10 cellular contexts compared by ENCODE assay signal in the genomic region with DNA sequence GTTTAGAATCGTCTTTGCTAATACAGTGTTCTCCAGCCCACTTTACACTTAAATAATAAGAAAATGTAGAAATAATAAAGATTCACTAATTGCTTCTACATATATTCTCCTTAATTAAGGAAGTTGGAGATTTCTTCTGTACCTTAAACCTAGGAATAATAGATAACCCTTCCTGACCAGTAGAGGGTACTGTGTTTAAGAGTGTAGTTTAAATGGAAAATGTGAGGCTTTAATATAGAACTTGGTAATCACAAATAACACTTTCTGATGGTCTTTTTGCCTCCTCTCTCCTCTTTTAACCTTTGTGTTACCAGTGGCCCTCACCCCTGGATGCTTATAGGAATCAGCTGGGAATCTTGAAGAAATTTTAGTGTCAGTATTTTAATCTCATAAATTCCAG. TPM values are rescaled to one million over a fixed set of nuclear protein-coding genes. Genes with fewer than 3 reads are reported as not detected.
DNase-seq lines count a peak whose midpoint lies in the region; ATAC-seq and TF ChIP-seq lines count a peak whose summit lies in the region.
"Had no signal": no experiment of that assay in that cellular context is flagged by ENCODE, and none has a peak within 500 bp of the region (broad histone marks: within the 10 kb centered on the region; RNA-seq: fewer than 3 reads in every experiment).

No MANE protein-coding gene starts in this region.

- in situ Hi-C loops in ACHN (cut with HindIII; ENCODE audit: low pct_ligation_motif_present, low pct_unique_long_range_greater_than_20kb, low sequenced_read_pairs): no loop called here
- in situ Hi-C loops in GM13977 (cut with MboI; ENCODE audit: low pct_unique_long_range_greater_than_20kb, low sequenced_read_pairs, unreplicated experiment): no loop called here

- no peaks in the 10 kb centered on the region for H3K9me3 Mint-ChIP-seq in natural killer cell treated with Interleukin-12 subunit alpha and Interleukin-12 subunit beta and Interleukin-15 and Interleukin-18, amount 100 ng/mL, for 72 hours
- H3K9me3 Mint-ChIP-seq: activated T-helper 17 cell treated with anti-CD3 and anti-CD28 coated beads, Interleukin-2, amount 50 U/mL, for 72 hours had no signal

- DNase-seq in ACHN (peak; percentile 29), GM13977 (ENCODE audit: low spot score) (no peak), hepatic stellate cell (ENCODE audit: low spot score) (peak; percentile 20), NCI-H2227 treated with DMSO at 0.1 percent for 48 hours (lab: John Stamatoyannopoulos, UW) (no peak), nucleus accumbens (lab: John Stamatoyannopoulos, UW) (no peak), C1 segment of cervical spinal cord (lab: John Stamatoyannopoulos, UW) (no peak)
- no peak for DNase-seq in natural killer cell treated with Interleukin-12 subunit alpha and Interleukin-12 subunit beta and Interleukin-15 and Interleukin-18, amount 100 ng/mL, for 72 hours (ENCODE audit: low spot score)
- DNase-seq: NCI-H774 had no signal

- peaks cover 17% of the 10 kb centered on the region for H3K36me3 Mint-ChIP-seq in natural killer cell treated with Interleukin-12 subunit alpha and Interleukin-12 subunit beta and Interleukin-15 and Interleukin-18, amount 100 ng/mL, for 72 hours

- no peak overlapping the region for H3K4me3 Mint-ChIP-seq in natural killer cell treated with Interleukin-12 subunit alpha and Interleukin-12 subunit beta and Interleukin-15 and Interleukin-18, amount 100 ng/mL, for 72 hours
- H3K4me3 Mint-ChIP-seq: activated T-helper 17 cell treated with anti-CD3 and anti-CD28 coated beads, Interleukin-2, amount 50 U/mL, for 72 hours had no signal

- peak; percentile 33 for TF ChIP-seq CTCF in GM13977 (IDR thresholded peaks at IDR 0.05; ENCODE audit: extremely low read depth, insufficient read depth, missing control alignments)

- no peaks in the 10 kb centered on the region for H3K4me1 Mint-ChIP-seq in natural killer cell treated with Interleukin-12 subunit alpha and Interleukin-12 subunit beta and Interleukin-15 and Interleukin-18, amount 100 ng/mL, for 72 hours (ENCODE audit: low read depth in 2 of 2)
- H3K4me1 Mint-ChIP-seq: activated T-helper 17 cell treated with anti-CD3 and anti-CD28 coated beads, Interleukin-2, amount 50 U/mL, for 72 hours had no signal

- no peak overlapping the region for H3K27ac Mint-ChIP-seq in natural killer cell treated with Interleukin-12 subunit alpha and Interleukin-12 subunit beta and Interleukin-15 and Interleukin-18, amount 100 ng/mL, for 72 hours
- H3K27ac Mint-ChIP-seq: activated T-helper 17 cell treated with anti-CD3 and anti-CD28 coated beads, Interleukin-2, amount 50 U/mL, for 72 hours had no signal

- H3K27me3 Mint-ChIP-seq in natural killer cell treated with Interleukin-12 subunit alpha and Interleukin-12 subunit beta and Interleukin-15 and Interleukin-18, amount 100 ng/mL, for 72 hours: no peaks in the 10 kb centered on the region
- H3K27me3 Mint-ChIP-seq: activated T-helper 17 cell treated with anti-CD3 and anti-CD28 coated beads, Interleukin-2, amount 50 U/mL, for 72 hours had no signal

- peak; percentile 78 for ATAC-seq in SK-N-SH treated with all-trans-retinoic acid at 6 μM for 48 hours
- ATAC-seq in natural killer cell treated with Interleukin-12 subunit alpha and Interleukin-12 subunit beta and Interleukin-15 and Interleukin-18, amount 100 ng/mL, for 72 hours: no peak
- ATAC-seq: activated T-helper 17 cell treated with anti-CD3 and anti-CD28 coated beads, Interleukin-2, amount 50 U/mL, for 72 hours had no signal

TF ChIP-seq in SK-N-SH treated with all-trans-retinoic acid at 6 μM for 48 hours, 23 proteins besides CTCF, POLR2A, EP300 and RAD21:
- TF ChIP-seq, protein P1, sequence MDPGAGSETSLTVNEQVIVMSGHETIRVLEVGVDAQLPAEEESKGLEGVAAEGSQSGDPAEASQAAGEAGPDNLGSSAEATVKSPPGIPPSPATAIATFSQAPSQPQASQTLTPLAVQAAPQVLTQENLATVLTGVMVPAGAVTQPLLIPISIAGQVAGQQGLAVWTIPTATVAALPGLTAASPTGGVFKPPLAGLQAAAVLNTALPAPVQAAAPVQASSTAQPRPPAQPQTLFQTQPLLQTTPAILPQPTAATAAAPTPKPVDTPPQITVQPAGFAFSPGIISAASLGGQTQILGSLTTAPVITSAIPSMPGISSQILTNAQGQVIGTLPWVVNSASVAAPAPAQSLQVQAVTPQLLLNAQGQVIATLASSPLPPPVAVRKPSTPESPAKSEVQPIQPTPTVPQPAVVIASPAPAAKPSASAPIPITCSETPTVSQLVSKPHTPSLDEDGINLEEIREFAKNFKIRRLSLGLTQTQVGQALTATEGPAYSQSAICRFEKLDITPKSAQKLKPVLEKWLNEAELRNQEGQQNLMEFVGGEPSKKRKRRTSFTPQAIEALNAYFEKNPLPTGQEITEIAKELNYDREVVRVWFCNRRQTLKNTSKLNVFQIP (CRISPR knock-in tag; IDR thresholded peaks at IDR 0.05; ENCODE audit: borderline replicate concordance, low read depth): no peak
- TF ChIP-seq BACH2 (CRISPR knock-in tag; IDR thresholded peaks at IDR 0.05; ENCODE audit: borderline replicate concordance): no peak
- no peak for TF ChIP-seq ZNF8 (CRISPR knock-in tag; IDR thresholded peaks at IDR 0.05)
- no peak for TF ChIP-seq ESRRG (CRISPR knock-in tag; IDR thresholded peaks at IDR 0.05)
- TF ChIP-seq SNAI2 (CRISPR knock-in tag; IDR thresholded peaks at IDR 0.05): no peak
- TF ChIP-seq ZC3H10 (CRISPR knock-in tag; IDR thresholded peaks at IDR 0.05): no peak
- no peak for TF ChIP-seq RARB (CRISPR knock-in tag; IDR thresholded peaks at IDR 0.05)
- no peak for TF ChIP-seq ISL1 (CRISPR knock-in tag; IDR thresholded peaks at IDR 0.05)
- TF ChIP-seq, protein P2, sequence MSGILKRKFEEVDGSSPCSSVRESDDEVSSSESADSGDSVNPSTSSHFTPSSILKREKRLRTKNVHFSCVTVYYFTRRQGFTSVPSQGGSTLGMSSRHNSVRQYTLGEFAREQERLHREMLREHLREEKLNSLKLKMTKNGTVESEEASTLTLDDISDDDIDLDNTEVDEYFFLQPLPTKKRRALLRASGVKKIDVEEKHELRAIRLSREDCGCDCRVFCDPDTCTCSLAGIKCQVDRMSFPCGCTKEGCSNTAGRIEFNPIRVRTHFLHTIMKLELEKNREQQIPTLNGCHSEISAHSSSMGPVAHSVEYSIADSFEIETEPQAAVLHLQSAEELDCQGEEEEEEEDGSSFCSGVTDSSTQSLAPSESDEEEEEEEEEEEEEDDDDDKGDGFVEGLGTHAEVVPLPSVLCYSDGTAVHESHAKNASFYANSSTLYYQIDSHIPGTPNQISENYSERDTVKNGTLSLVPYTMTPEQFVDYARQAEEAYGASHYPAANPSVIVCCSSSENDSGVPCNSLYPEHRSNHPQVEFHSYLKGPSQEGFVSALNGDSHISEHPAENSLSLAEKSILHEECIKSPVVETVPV (CRISPR knock-in tag; IDR thresholded peaks at IDR 0.05): no peak
- no peak for TF ChIP-seq OSR1 (CRISPR knock-in tag; IDR thresholded peaks at IDR 0.05)
- no peak for TF ChIP-seq PPARA (CRISPR knock-in tag; IDR thresholded peaks at IDR 0.05; ENCODE audit: borderline replicate concordance)
- TF ChIP-seq ARNTL (CRISPR knock-in tag; IDR thresholded peaks at IDR 0.05; ENCODE audit: borderline replicate concordance, low read depth): no peak
- TF ChIP-seq, protein P3, sequence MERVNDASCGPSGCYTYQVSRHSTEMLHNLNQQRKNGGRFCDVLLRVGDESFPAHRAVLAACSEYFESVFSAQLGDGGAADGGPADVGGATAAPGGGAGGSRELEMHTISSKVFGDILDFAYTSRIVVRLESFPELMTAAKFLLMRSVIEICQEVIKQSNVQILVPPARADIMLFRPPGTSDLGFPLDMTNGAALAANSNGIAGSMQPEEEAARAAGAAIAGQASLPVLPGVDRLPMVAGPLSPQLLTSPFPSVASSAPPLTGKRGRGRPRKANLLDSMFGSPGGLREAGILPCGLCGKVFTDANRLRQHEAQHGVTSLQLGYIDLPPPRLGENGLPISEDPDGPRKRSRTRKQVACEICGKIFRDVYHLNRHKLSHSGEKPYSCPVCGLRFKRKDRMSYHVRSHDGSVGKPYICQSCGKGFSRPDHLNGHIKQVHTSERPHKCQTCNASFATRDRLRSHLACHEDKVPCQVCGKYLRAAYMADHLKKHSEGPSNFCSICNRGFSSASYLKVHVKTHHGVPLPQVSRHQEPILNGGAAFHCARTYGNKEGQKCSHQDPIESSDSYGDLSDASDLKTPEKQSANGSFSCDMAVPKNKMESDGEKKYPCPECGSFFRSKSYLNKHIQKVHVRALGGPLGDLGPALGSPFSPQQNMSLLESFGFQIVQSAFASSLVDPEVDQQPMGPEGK (CRISPR knock-in tag; IDR thresholded peaks at IDR 0.05; ENCODE audit: borderline replicate concordance): no peak
TF ChIP-seq in SK-N-SH treated with all-trans-retinoic acid at 6 μM for 48 hours: peak in this region for 0.

RNA-seq across cellular contexts. Expression of a gene that starts 20.7 kb away (rescaled TPM):
- total RNA-seq in natural killer cell treated with Interleukin-12 subunit alpha and Interleukin-12 subunit beta and Interleukin-15 and Interleukin-18, amount 100 ng/mL, for 72 hours: 100 to 1,000 TPM in 1 of 2 donors, 10 to 100 TPM in 1; 75.7 to 119 TPM

RNA-seq across cellular contexts. Expression of a gene that starts 39.1 kb away (rescaled TPM):
- 1 to 10 TPM; 5.8 to 6.5 TPM for total RNA-seq in natural killer cell treated with Interleukin-12 subunit alpha and Interleukin-12 subunit beta and Interleukin-15 and Interleukin-18, amount 100 ng/mL, for 72 hours

Comparison
In these comparisons a context has a peak if more than half of its experiments do, and no peak if none do; other contexts are left out.
1. DNase-seq: peak in ACHN (single experiment) and hepatic stellate cell (single experiment); none in GM13977 (single experiment), NCI-H2227 treated with DMSO at 0.1 percent for 48 hours (single experiment), natural killer cell treated with Interleukin-12 subunit alpha and Interleukin-12 subunit beta and Interleukin-15 and Interleukin-18, amount 100 ng/mL, for 72 hours (single experiment), nucleus accumbens (0 of 56) and C1 segment of cervical spinal cord (0 of 14).